In genomic region chr7:102973096-102973802, GRCh38 we compare ENCODE assay signal across 1 cellular context.
TF ChIP-seq lines count a peak whose summit lies in the region.

No MANE protein-coding gene starts in this region.

TF ChIP-seq in K562, 482 proteins besides CTCF, POLR2A, EP300 and RAD21 (continued from another document and continues in another):
- no peak for TF ChIP-seq CHD7 (IDR thresholded peaks at IDR 0.05; ENCODE audit: low read depth, low read length)
- peak in 1 of 2 experiments; percentile 68; a peak in 1 of 4 replicates for TF ChIP-seq KDM4B (IDR thresholded peaks at IDR 0.05; ENCODE audit: borderline replicate concordance in 2 of 2, low read depth in 1 of 2)
- peak; percentile 93 for TF ChIP-seq MGA (IDR thresholded peaks at IDR 0.05)
- no peak for TF ChIP-seq ZNF77 (CRISPR knock-in tag; IDR thresholded peaks at IDR 0.05)
- no peak for TF ChIP-seq HMGN3 (IDR thresholded peaks at IDR 0.05; ENCODE audit: borderline replicate concordance, extremely low read depth, insufficient read length, low read depth, low read length)
- TF ChIP-seq HES1 (IDR thresholded peaks at IDR 0.05; ENCODE audit: low read depth) = 0 out of 2 replicates have a peak, but pooled peaks have one; percentile 18
- TF ChIP-seq KAT8 (IDR thresholded peaks at IDR 0.05; ENCODE audit: low read depth) = 0 out of 2 replicates have a peak, but pooled peaks have one; percentile 70
- TF ChIP-seq ZNF644 (tag; IDR thresholded peaks at IDR 0.05; ENCODE audit: low read depth) = peak; percentile 77; the same call in 1 of the 2 replicates
- TF ChIP-seq ZNF764 (CRISPR knock-in tag; IDR thresholded peaks at IDR 0.05; ENCODE audit: low read depth) = no peak
- TF ChIP-seq UBTF (IDR thresholded peaks at IDR 0.05; ENCODE audit: borderline replicate concordance in 1 of 2, low read depth in 2 of 2, low read length in 2 of 2) = peak; percentile 55 to 79; a peak in 2 of 4 replicates
- TF ChIP-seq ZNF740 (CRISPR knock-in tag; IDR thresholded peaks at IDR 0.05) = 0 out of 2 replicates have a peak, but pooled peaks have one; percentile 33
- TF ChIP-seq ZNF740 (tag; IDR thresholded peaks at IDR 0.05) = no peak
- TF ChIP-seq HDAC2 (IDR thresholded peaks at IDR 0.05) = peak; percentile 56; the same call in 1 of the 2 replicates
- peak; percentile 59; the same call in 1 of the 2 replicates for TF ChIP-seq NR2C2 (CRISPR knock-in tag; IDR thresholded peaks at IDR 0.05)
- peak; percentile 52; the same call in 1 of the 2 replicates for TF ChIP-seq NR2C2 (tag; IDR thresholded peaks at IDR 0.05)
- TF ChIP-seq KDM5B (IDR thresholded peaks at IDR 0.05; ENCODE audit: insufficient replicate concordance, low read depth, low read length) = peak; percentile 73
- peak; percentile 92 for TF ChIP-seq RNF2 (IDR thresholded peaks at IDR 0.05)
- peak; percentile 60; the same call in 1 of the 2 replicates for TF ChIP-seq GTF2F1 (IDR thresholded peaks at IDR 0.05; ENCODE audit: low read depth, low read length)
- TF ChIP-seq GATAD2B (IDR thresholded peaks at IDR 0.05; ENCODE audit: borderline replicate concordance) = peak; percentile 85
